ENCODE assay signal across 20 cellular contexts in genomic region chr1:43445618-43446387, GRCh38. TPM values are rescaled to one million over a fixed set of nuclear protein-coding genes. Genes with fewer than 3 reads are reported as not detected.
DNase-seq lines count a peak whose midpoint lies in the region; ATAC-seq and TF ChIP-seq lines count a peak whose summit lies in the region.
"Had no signal": no experiment of that assay in that cellular context is flagged by ENCODE, and none has a peak within 500 bp of the region (broad histone marks: within the 10 kb centered on the region; RNA-seq: fewer than 3 reads in every experiment).

No MANE protein-coding gene starts in this region.

- POLR2A ChIA-PET in CD8-positive, alpha-beta T cell (lab: Charles Lee), result no interaction called here

- peak overlapping the region; percentile 15; the same call in 1 of the 2 replicates for H3K27ac ChIP-seq in 22Rv1
- no peak overlapping the region for H3K27ac ChIP-seq in CD8-positive, alpha-beta T cell (ENCODE audit: low read depth, low read length)
- H3K27ac ChIP-seq: brain microvascular endothelial cell, parathyroid adenoma, sigmoid colon, tibial nerve had no signal

- ATAC-seq in CD8-positive, alpha-beta T cell, result no peak
- ATAC-seq in HG02938 (IDR thresholded peaks at IDR 0.05; ENCODE audit: unreplicated experiment), result no peak

- peak overlapping the region; percentile 71 for H3K27ac Mint-ChIP-seq in CD8-positive, alpha-beta T cell
- H3K27ac Mint-ChIP-seq in brain (peak overlapping the region in 3 of 5 experiments; percentile 37 to 64 (median 51)), nephron progenitor cell (peak overlapping the region; percentile 97)

- no peaks in the 10 kb centered on the region for H3K27me3 Mint-ChIP-seq in CD8-positive, alpha-beta T cell (ENCODE audit: low read depth)
- H3K27me3 Mint-ChIP-seq in brain (no peaks in the 10 kb centered on the region), nephron progenitor cell (ENCODE audit: low read depth, poor library complexity) (no peaks in the 10 kb centered on the region)

- H3K27me3 ChIP-seq in CD8-positive, alpha-beta T cell (ENCODE audit: insufficient read depth, low read length), result no peaks in the 10 kb centered on the region
- H3K27me3 ChIP-seq: brain microvascular endothelial cell, sigmoid colon, tibial nerve had no signal

- peaks cover 63% of the 10 kb centered on the region for H3K36me3 ChIP-seq in CD8-positive, alpha-beta T cell (ENCODE audit: insufficient read depth, low read length)

- no peak for DNase-seq in CD8-positive, alpha-beta T cell
- no peak for DNase-seq in nephron progenitor cell
- no peak for DNase-seq in globus pallidus (ENCODE audit: low spot score)
- no peak for DNase-seq in NCI-H2171 (lab: John Stamatoyannopoulos, UW)
- DNase-seq: activated CD4-positive, alpha-beta T cell treated with anti-CD3 and anti-CD28 coated beads, Interleukin-2, amount 50 U/mL, for 1 hour; brain microvascular endothelial cell; EL; hypothalamus; mammary epithelial cell; NCI-H187 treated with DMSO at 0.1 percent for 48 hours; NCI-H345; SIG-M5; stimulated activated naive CD4-positive, alpha-beta T cell had no signal

- H3K36me3 Mint-ChIP-seq in CD8-positive, alpha-beta T cell, result peaks cover 91% of the 10 kb centered on the region
- H3K36me3 Mint-ChIP-seq in brain (peaks cover 77% of the 10 kb centered on the region), nephron progenitor cell (ENCODE audit: low read depth) (peaks cover 40% of the 10 kb centered on the region)

- no peaks in the 10 kb centered on the region for H3K9me3 Mint-ChIP-seq in CD8-positive, alpha-beta T cell
- H3K9me3 Mint-ChIP-seq in brain (no peaks in the 10 kb centered on the region), nephron progenitor cell (no peaks in the 10 kb centered on the region)

- H3K4me3 ChIP-seq in CD8-positive, alpha-beta T cell (ENCODE audit: low read depth, low read length), result no peak overlapping the region
- H3K4me3 ChIP-seq: HAP-1, sigmoid colon, tibial nerve had no signal

- intact Hi-C loops in CD8-positive, alpha-beta T cell (cut with DNase I, micrococcal nuclease), result no loop called here

- no peaks in the 10 kb centered on the region for H3K4me1 ChIP-seq in CD8-positive, alpha-beta T cell (ENCODE audit: insufficient read depth, low read length)
- H3K4me1 ChIP-seq: HAP-1, parathyroid adenoma, sigmoid colon, tibial nerve had no signal

- no peaks in the 10 kb centered on the region for H3K9me3 ChIP-seq in CD8-positive, alpha-beta T cell (ENCODE audit: low read length)
- H3K9me3 ChIP-seq: HAP-1, sigmoid colon, tibial nerve had no signal

- no peaks in the 10 kb centered on the region for H3K4me1 Mint-ChIP-seq in CD8-positive, alpha-beta T cell (ENCODE audit: low read depth)
- no peaks in the 10 kb centered on the region for H3K4me1 Mint-ChIP-seq in brain
- peaks cover 21% of the 10 kb centered on the region for H3K4me1 Mint-ChIP-seq in nephron progenitor cell

- TF ChIP-seq CTCF in 22Rv1 (IDR thresholded peaks at IDR 0.05) (no peak), brain (conservative IDR thresholded peaks at IDR 0.05) (no peak), nephron progenitor cell (IDR thresholded peaks at IDR 0.05) (no peak)
- no peak for TF ChIP-seq CTCF in CD8-positive, alpha-beta T cell (IDR thresholded peaks at IDR 0.05)

- H3K4me3 Mint-ChIP-seq in CD8-positive, alpha-beta T cell, result no peak overlapping the region
- H3K4me3 Mint-ChIP-seq in brain (no peak overlapping the region), nephron progenitor cell (no peak overlapping the region)

- CTCF ChIA-PET in CD8-positive, alpha-beta T cell (lab: Charles Lee), result no interaction called here

RNA-seq across cellular contexts. Expression of gene HYI, which starts 7.9 kb away (rescaled TPM):
- total RNA-seq in CD8-positive, alpha-beta T cell, result 10 to 100 TPM in 1 of 2 experiments, 1 to 10 TPM in 1; 9.4 to 10.3 TPM
- polyA plus RNA-seq in brain (ENCODE audit: insufficient read depth, low read depth, low replicate concordance), result 69.2 TPM

RNA-seq across cellular contexts. Expression of gene SZT2, which starts 56.1 kb away (rescaled TPM):
- 10 to 100 TPM; 57.0 to 64.4 TPM for total RNA-seq in CD8-positive, alpha-beta T cell
- 10.4 TPM for polyA plus RNA-seq in brain (ENCODE audit: insufficient read depth, low read depth, low replicate concordance)

RNA-seq across cellular contexts. Expression of gene MED8, which starts 56.2 kb away (rescaled TPM):
- 10 to 100 TPM; 18.8 to 20.2 TPM for total RNA-seq in CD8-positive, alpha-beta T cell
- 41.1 TPM for polyA plus RNA-seq in brain (ENCODE audit: insufficient read depth, low read depth, low replicate concordance)
